Comparison of ENCODE assay signal across 1 cellular context in the genomic region with DNA sequence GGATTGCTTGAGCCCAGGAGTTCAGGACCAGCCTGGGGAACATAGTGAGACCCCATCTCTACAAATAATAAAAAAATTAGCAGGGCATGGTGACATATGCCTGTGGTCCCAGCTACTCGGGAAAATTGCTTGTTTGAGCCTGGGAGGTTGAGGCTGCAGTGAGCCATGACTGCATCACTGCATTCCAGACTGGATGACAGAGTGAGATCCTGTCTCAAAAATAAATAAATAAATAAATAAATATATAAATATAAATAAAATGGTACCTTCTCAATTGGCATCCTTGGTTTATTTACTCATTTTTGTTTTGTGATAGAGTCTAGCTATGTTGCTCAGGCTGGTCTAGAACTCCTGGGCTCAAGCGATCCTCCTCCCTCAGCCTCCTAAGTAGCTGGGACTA.
TF ChIP-seq lines count a peak whose summit lies in the region.

No MANE protein-coding gene starts in this region.

TF ChIP-seq in HEK293, 187 proteins besides CTCF, POLR2A, EP300 and RAD21 (continued from another document):
- TF ChIP-seq ZNF274 (IDR thresholded peaks at IDR 0.05; ENCODE audit: low read length), result no peak
- TF ChIP-seq ZNF274 (tag by site-specific recombination; IDR thresholded peaks at IDR 0.05; ENCODE audit: borderline replicate concordance), result no peak
- no peak for TF ChIP-seq ZNF2 (tag by site-specific recombination; IDR thresholded peaks at IDR 0.05)
- TF ChIP-seq ZNF623 (tag by site-specific recombination; IDR thresholded peaks at IDR 0.05), result peak; percentile 20; the same call in 1 of the 2 replicates
